17 cellular contexts compared by ENCODE assay signal in genomic region chr2:213740453-213740852, GRCh38.
DNase-seq lines count a peak whose midpoint lies in the region; ATAC-seq, FAIRE-seq and TF ChIP-seq lines count a peak whose summit lies in the region.
"Had no signal": no experiment of that assay in that cellular context is flagged by ENCODE, and none has a peak within 500 bp of the region (broad histone marks: within the 10 kb centered on the region; RNA-seq: fewer than 3 reads in every experiment).

No MANE protein-coding gene starts in this region.

- TF ChIP-seq CTCF in H1 (IDR thresholded peaks at IDR 0.05; ENCODE audit: control extremely low read depth in 1 of 3, insufficient read depth in 1 of 3, low read depth in 1 of 3, low read length in 3 of 3), result no peak
- no peak for TF ChIP-seq CTCF in WERI-Rb-1 (IDR thresholded peaks at IDR 0.05; ENCODE audit: low read depth, low read length)
- TF ChIP-seq CTCF in heart left ventricle (IDR thresholded peaks at IDR 0.05), result no peak

- no peak overlapping the region for H3K18ac ChIP-seq in H1 (ENCODE audit: extremely low read depth, low read length)

- WGBS in H1 (ENCODE audit: extremely low coverage in 1 of 2, insufficient coverage in 1 of 2, insufficient read length in 1 of 2, insufficient replicate concordance in 2 of 2, low coverage in 1 of 2, low lambda C conversion rate in 2 of 2, missing lambda C conversion rate in 1 of 2), 2 experiments, result 91% methylated on average over 3 of the region's 3 CpGs; no CpG with 5 or more reads in 1 of the 2 experiments
- 83 to 90% (median 88%) methylated on average over 3 of the region's 3 CpGs for WGBS in heart left ventricle, 4 donors

- no peak overlapping the region for H2BK120ac ChIP-seq in H1 (replicated peaks; ENCODE audit: low read depth, low read length)

- H3K4ac ChIP-seq in H1 (replicated peaks; ENCODE audit: insufficient read length, low read depth, low read length), result no peak overlapping the region

- H3K23me2 ChIP-seq in H1 (ENCODE audit: low read depth, low read length), result no peaks in the 10 kb centered on the region

- H2BK15ac ChIP-seq in H1 (ENCODE audit: low read length), result no peak overlapping the region

- no peak for FAIRE-seq in H1 (lab: Jason Lieb, UNC)

- H2BK20ac ChIP-seq in H1 (ENCODE audit: low read length), result no peak overlapping the region

- H4K8ac ChIP-seq in H1 (ENCODE audit: extremely low read depth, insufficient read depth, low read length), result no peak overlapping the region

- H3K9ac ChIP-seq in H1 (replicated peaks in 1 of 4; ENCODE audit: extremely low read depth in 1 of 4, low read depth in 3 of 4, low read length in 3 of 4), result no peak overlapping the region
- H3K9ac ChIP-seq: BLaER1 treated with 17β-estradiol and CSF1 and Interleukin-3, amounts not matched to agents 10 nM and 100 nM had no signal

- POLR2A ChIA-PET in H1 (lab: Charles Lee; ENCODE audit: partially characterized antibody), result no interaction called here

- H3K9me3 ChIP-seq in H1 (ENCODE audit: insufficient read depth in 2 of 2, low read depth in 1 of 2, low read length in 1 of 2) (no peaks in the 10 kb centered on the region), WERI-Rb-1 (ENCODE audit: severe bottlenecking) (no peaks in the 10 kb centered on the region), heart left ventricle (no peaks in the 10 kb centered on the region)
- H3K9me3 ChIP-seq: BLaER1 treated with 17β-estradiol and CSF1 and Interleukin-3, amounts not matched to agents 10 nM and 100 nM; psoas muscle; SJCRH30 had no signal

- H2AFZ ChIP-seq in H1 (ENCODE audit: low read length), result peak overlapping the region; percentile 63; the same call in 1 of the 2 replicates

- H3K27ac ChIP-seq in H1 (ENCODE audit: low read depth, low read length) (no peak overlapping the region), WERI-Rb-1 (no peak overlapping the region), heart left ventricle (no peak overlapping the region)
- H3K27ac ChIP-seq: BLaER1 treated with 17β-estradiol and CSF1 and Interleukin-3, amounts not matched to agents 10 nM and 100 nM; psoas muscle; SJCRH30; VCaP had no signal

- H2AK5ac ChIP-seq in H1 (ENCODE audit: low read depth, low read length), result no peak overlapping the region

- no peak overlapping the region for H3K56ac ChIP-seq in H1 (replicated peaks; ENCODE audit: insufficient read length, low read depth, low read length)

- no peaks in the 10 kb centered on the region for H3K79me2 ChIP-seq in H1 (ENCODE audit: control insufficient read depth in 1 of 2, insufficient read depth in 2 of 2, low read length in 2 of 2)

- H2BK5ac ChIP-seq in H1 (ENCODE audit: low read depth, low read length), result no peak overlapping the region

- TF ChIP-seq POLR2A in H1 (IDR thresholded peaks at IDR 0.05; ENCODE audit: control extremely low read depth in 1 of 2, low read depth in 2 of 2, low read length in 2 of 2) (no peak), heart left ventricle (IDR thresholded peaks at IDR 0.05) (no peak)

- peak; percentile 98 for ATAC-seq in GM18867 (IDR thresholded peaks at IDR 0.05; ENCODE audit: unreplicated experiment)
- ATAC-seq in GM21529 (IDR thresholded peaks at IDR 0.05; ENCODE audit: unreplicated experiment), result peak; percentile 94
- ATAC-seq in HG03060 (IDR thresholded peaks at IDR 0.05; ENCODE audit: low read depth, unreplicated experiment), result peak; percentile 88
- ATAC-seq in heart left ventricle, result no peak
- ATAC-seq: psoas muscle had no signal

- intact Hi-C loops in heart left ventricle (cut with DNase I), result no loop called here

- TF ChIP-seq RAD21 in H1 (IDR thresholded peaks at IDR 0.05 in 1 of 2, conservative IDR thresholded peaks at IDR 0.05 in 1 of 2; ENCODE audit: low read depth in 2 of 2, low read length in 2 of 2), result no peak

- no peaks in the 10 kb centered on the region for H4K20me1 ChIP-seq in H1 (replicated peaks in 1 of 2; ENCODE audit: control insufficient read depth in 1 of 2, insufficient read depth in 2 of 2, low read length in 2 of 2)
- H4K20me1 ChIP-seq: BLaER1 treated with 17β-estradiol and CSF1 and Interleukin-3, amounts not matched to agents 10 nM and 100 nM had no signal

- H3K4me2 ChIP-seq in H1 (ENCODE audit: insufficient read depth in 1 of 2, low read depth in 2 of 2, low read length in 2 of 2), result no peak overlapping the region
- H3K4me2 ChIP-seq: BLaER1 treated with 17β-estradiol and CSF1 and Interleukin-3, amounts not matched to agents 10 nM and 100 nM had no signal

- H3K4me3 ChIP-seq in H1 (ENCODE audit: extremely low read depth in 1 of 4, insufficient read depth in 2 of 4, low read depth in 3 of 4, low read length in 4 of 4), result no peak overlapping the region
- no peak overlapping the region for H3K4me3 ChIP-seq in WERI-Rb-1 (ENCODE audit: low read depth, low read length)
- H3K4me3 ChIP-seq in heart left ventricle, result no peak overlapping the region
- H3K4me3 ChIP-seq: BLaER1 treated with 17β-estradiol and CSF1 and Interleukin-3, amounts not matched to agents 10 nM and 100 nM; psoas muscle; SJCRH30 had no signal

- TF ChIP-seq EP300 in H1 (IDR thresholded peaks at IDR 0.05; ENCODE audit: borderline replicate concordance in 1 of 2, low read depth in 2 of 2, low read length in 2 of 2), result no peak

- H3K27me3 ChIP-seq in H1 (replicated peaks in 1 of 4; ENCODE audit: control insufficient read depth in 3 of 4, extremely low read depth in 1 of 4, insufficient read depth in 3 of 4, low read length in 3 of 4), result no peaks in the 10 kb centered on the region
- H3K27me3 ChIP-seq in WERI-Rb-1 (ENCODE audit: insufficient read depth, low read depth, severe bottlenecking), result no peaks in the 10 kb centered on the region
- no peaks in the 10 kb centered on the region for H3K27me3 ChIP-seq in heart left ventricle
- H3K27me3 ChIP-seq: BLaER1 treated with 17β-estradiol and CSF1 and Interleukin-3, amounts not matched to agents 10 nM and 100 nM; SJCRH30 had no signal

- no peaks in the 10 kb centered on the region for H3K4me1 ChIP-seq in H1 (replicated peaks in 1 of 4; ENCODE audit: control insufficient read depth in 3 of 4, insufficient read depth in 4 of 4, low read length in 3 of 4)
- H3K4me1 ChIP-seq in heart left ventricle, result no peaks in the 10 kb centered on the region
- H3K4me1 ChIP-seq: BLaER1 treated with 17β-estradiol and CSF1 and Interleukin-3, amounts not matched to agents 10 nM and 100 nM; psoas muscle; SJCRH30 had no signal

- no peak overlapping the region for H4K5ac ChIP-seq in H1 (ENCODE audit: insufficient read length, low read depth, low read length)

- CTCF ChIA-PET in H1 (lab: Charles Lee; ENCODE audit: partially characterized antibody), result interaction anchor here (0.7 kb wide), 1 partner anchor 25 kb away, joined by 3 read pairs; no protein-coding TSS in a partner anchor

- H3K36me3 ChIP-seq in H1 (ENCODE audit: control insufficient read depth in 2 of 4, insufficient read depth in 4 of 4, low read length in 3 of 4) (no peaks in the 10 kb centered on the region), WERI-Rb-1 (no peaks in the 10 kb centered on the region), heart left ventricle (no peaks in the 10 kb centered on the region)
- H3K36me3 ChIP-seq: BLaER1 treated with 17β-estradiol and CSF1 and Interleukin-3, amounts not matched to agents 10 nM and 100 nM; SJCRH30 had no signal

- no peak overlapping the region for H2BK12ac ChIP-seq in H1 (ENCODE audit: low read depth, low read length)

- H4K91ac ChIP-seq in H1 (replicated peaks; ENCODE audit: insufficient read length, low read length), result no peak overlapping the region

- H3K23ac ChIP-seq in H1 (ENCODE audit: insufficient read length), result no peak overlapping the region

- H3K79me1 ChIP-seq in H1 (ENCODE audit: low read depth, low read length), result no peaks in the 10 kb centered on the region

- DNase-seq in H1 (ENCODE audit: low read depth in 1 of 2, low spot score in 2 of 2), result no peak
- DNase-seq in SHP77 treated with DMSO at 0.1 percent for 48 hours (lab: John Stamatoyannopoulos, UW), result no peak
- no peak for DNase-seq in NCI-H1105 treated with DMSO at 0.1 percent for 48 hours (lab: John Stamatoyannopoulos, UW)
- no peak for DNase-seq in WERI-Rb-1
- DNase-seq in heart left ventricle, result no peak
- DNase-seq: amniotic stem cell, GDM1, H7, immature natural killer cell, IMR-90, psoas muscle, SJCRH30 had no signal

- no peak overlapping the region for H3K14ac ChIP-seq in H1 (ENCODE audit: insufficient read length)

TF ChIP-seq in H1, 55 proteins besides CTCF, POLR2A, EP300 and RAD21:
- no peak for TF ChIP-seq ATF3 (IDR thresholded peaks at IDR 0.05; ENCODE audit: insufficient read depth, low read depth, low read length)
- TF ChIP-seq E2F6 (IDR thresholded peaks at IDR 0.05), result no peak
- no peak for TF ChIP-seq FOSL1 (IDR thresholded peaks at IDR 0.05; ENCODE audit: insufficient read depth, low read depth, low read length)
- TF ChIP-seq KDM1A (IDR thresholded peaks at IDR 0.05; ENCODE audit: borderline replicate concordance, low read length), result no peak
- no peak for TF ChIP-seq SIN3A (conservative IDR thresholded peaks at IDR 0.05 in 1 of 2, IDR thresholded peaks at IDR 0.05 in 1 of 2; ENCODE audit: low read depth in 1 of 2, low read length in 2 of 2)
- no peak for TF ChIP-seq PHF8 (conservative IDR thresholded peaks at IDR 0.05; ENCODE audit: low read depth, low read length)
- TF ChIP-seq RXRA (IDR thresholded peaks at IDR 0.05; ENCODE audit: insufficient read depth, low read depth, low read length), result no peak
- TF ChIP-seq RFX5 (IDR thresholded peaks at IDR 0.05; ENCODE audit: borderline replicate concordance, low read depth, low read length), result no peak
- TF ChIP-seq KDM5A (IDR thresholded peaks at IDR 0.05; ENCODE audit: low read length), result no peak
- TF ChIP-seq TEAD4 (IDR thresholded peaks at IDR 0.05; ENCODE audit: low read depth, low read length), result no peak
- TF ChIP-seq YY1 (IDR thresholded peaks at IDR 0.05; ENCODE audit: low read depth, low read length), result no peak

Comparison
In these comparisons a context has a peak if more than half of its experiments do, and no peak if none do; other contexts are left out.
1. ATAC-seq: peak in GM18867 (single experiment), GM21529 (single experiment) and HG03060 (single experiment); none in heart left ventricle (0 of 4).